1 cellular context compared by ENCODE assay signal in genomic region chr1:35364732-35365131, GRCh38.
TF ChIP-seq lines count a peak whose summit lies in the region.

No MANE protein-coding gene starts in this region.

TF ChIP-seq in WTC11, 78 proteins besides CTCF, POLR2A, EP300 and RAD21 (continued from another document):
- no peak for TF ChIP-seq ZNF281 (CRISPR knock-in tag; IDR thresholded peaks at IDR 0.05)
- no peak for TF ChIP-seq CREM (CRISPR knock-in tag; IDR thresholded peaks at IDR 0.05)
- no peak for TF ChIP-seq ZNF425 (CRISPR knock-in tag; conservative IDR thresholded peaks at IDR 0.05)
- no peak for TF ChIP-seq SMAD3 (CRISPR knock-in tag; IDR thresholded peaks at IDR 0.05; ENCODE audit: borderline replicate concordance)
- no peak for TF ChIP-seq NFYB (CRISPR knock-in tag; conservative IDR thresholded peaks at IDR 0.05; ENCODE audit: low read depth)
- TF ChIP-seq, protein P1, sequence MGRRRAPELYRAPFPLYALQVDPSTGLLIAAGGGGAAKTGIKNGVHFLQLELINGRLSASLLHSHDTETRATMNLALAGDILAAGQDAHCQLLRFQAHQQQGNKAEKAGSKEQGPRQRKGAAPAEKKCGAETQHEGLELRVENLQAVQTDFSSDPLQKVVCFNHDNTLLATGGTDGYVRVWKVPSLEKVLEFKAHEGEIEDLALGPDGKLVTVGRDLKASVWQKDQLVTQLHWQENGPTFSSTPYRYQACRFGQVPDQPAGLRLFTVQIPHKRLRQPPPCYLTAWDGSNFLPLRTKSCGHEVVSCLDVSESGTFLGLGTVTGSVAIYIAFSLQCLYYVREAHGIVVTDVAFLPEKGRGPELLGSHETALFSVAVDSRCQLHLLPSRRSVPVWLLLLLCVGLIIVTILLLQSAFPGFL (CRISPR knock-in tag; IDR thresholded peaks at IDR 0.05; ENCODE audit: borderline replicate concordance) = no peak
- no peak for TF ChIP-seq TP53 (CRISPR knock-in tag; IDR thresholded peaks at IDR 0.05)
- no peak for TF ChIP-seq ETV6 (CRISPR knock-in tag; IDR thresholded peaks at IDR 0.05)
- TF ChIP-seq RORB (CRISPR knock-in tag; IDR thresholded peaks at IDR 0.05) = no peak
